26 cellular contexts compared by ENCODE assay signal in the genomic region with DNA sequence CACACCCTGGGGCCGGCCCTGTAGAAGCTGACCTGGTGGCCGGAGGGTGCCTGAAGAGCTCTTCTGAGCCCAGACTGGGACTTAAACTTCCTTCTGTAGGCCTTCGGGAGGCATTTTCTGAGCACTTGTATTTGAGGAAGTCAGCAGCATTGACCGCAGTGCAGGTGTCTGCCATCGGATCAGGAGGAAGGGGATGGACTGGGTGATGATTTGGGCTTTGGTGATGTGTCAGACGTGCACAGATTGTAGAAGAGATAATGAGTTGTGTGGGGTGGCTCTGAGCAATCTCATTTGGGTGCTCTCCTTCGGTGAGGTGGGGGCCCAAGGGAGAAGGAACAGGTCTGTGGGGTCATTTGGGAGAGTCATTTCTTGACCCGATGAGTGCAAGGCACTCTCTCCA.
A peak's percentile ranks its signal among the peaks of the same experiment; 100 is the strongest.
DNase-seq lines count a peak whose midpoint lies in the region; ATAC-seq and TF ChIP-seq lines count a peak whose summit lies in the region.
"Had no signal": no experiment of that assay in that cellular context is flagged by ENCODE, and none has a peak within 500 bp of the region (broad histone marks: within the 10 kb centered on the region; RNA-seq: fewer than 3 reads in every experiment).

No MANE protein-coding gene starts in this region.

- POLR2A ChIA-PET in activated B cell treated with CpG ODN at 0.5 μM for 24 hours (lab: Charles Lee): no interaction called here

- intact Hi-C loops in activated B cell treated with CpG ODN at 0.5 μM for 24 hours (cut with micrococcal nuclease): loop anchor here (5.0 kb wide), 1 partner anchor 36 kb away; no protein-coding TSS in a partner anchor

- H3K36me3 Mint-ChIP-seq in activated T-cell treated with anti-CD3 and anti-CD28 coated beads, Interleukin-2, amount 50 U/mL, for 24 hours (ENCODE audit: low read depth): peaks cover 27% of the 10 kb centered on the region
- H3K36me3 Mint-ChIP-seq in activated B cell treated with CpG ODN at 0.5 μM for 24 hours (ENCODE audit: low read depth) (peaks cover 25% of the 10 kb centered on the region), endothelial cell (ENCODE audit: low read depth, unreplicated experiment) (peaks cover 5% of the 10 kb centered on the region), progenitor cell of endocrine pancreas (ENCODE audit: insufficient read depth) (peaks cover 1% of the 10 kb centered on the region)

- no peaks in the 10 kb centered on the region for H3K9me3 Mint-ChIP-seq in activated T-cell treated with anti-CD3 and anti-CD28 coated beads, Interleukin-2, amount 50 U/mL, for 24 hours
- H3K9me3 Mint-ChIP-seq in activated B cell treated with CpG ODN at 0.5 μM for 24 hours: no peaks in the 10 kb centered on the region
- H3K9me3 Mint-ChIP-seq in endothelial cell (ENCODE audit: unreplicated experiment): no peaks in the 10 kb centered on the region
- no peaks in the 10 kb centered on the region for H3K9me3 Mint-ChIP-seq in progenitor cell of endocrine pancreas (ENCODE audit: low read depth)
- H3K9me3 Mint-ChIP-seq: activated CD4-positive, alpha-beta memory T cell treated with anti-CD3 and anti-CD28 coated beads for 36 hours had no signal

- ATAC-seq in activated B cell treated with CpG ODN at 0.5 μM for 24 hours (ENCODE audit: low read depth): peak; percentile 21
- ATAC-seq: A549, esophagus mucosa, left colon, psoas muscle, Right ventricle myocardium inferior had no signal

- no peaks in the 10 kb centered on the region for H3K27me3 Mint-ChIP-seq in activated T-cell treated with anti-CD3 and anti-CD28 coated beads, Interleukin-2, amount 50 U/mL, for 24 hours
- no peaks in the 10 kb centered on the region for H3K27me3 Mint-ChIP-seq in activated B cell treated with CpG ODN at 0.5 μM for 24 hours
- H3K27me3 Mint-ChIP-seq in endothelial cell (ENCODE audit: unreplicated experiment): peaks cover 10% of the 10 kb centered on the region
- no peaks in the 10 kb centered on the region for H3K27me3 Mint-ChIP-seq in progenitor cell of endocrine pancreas
- H3K27me3 Mint-ChIP-seq: activated CD4-positive, alpha-beta memory T cell treated with anti-CD3 and anti-CD28 coated beads for 36 hours had no signal

- TF ChIP-seq CTCF in activated B cell treated with CpG ODN at 0.5 μM for 24 hours (IDR thresholded peaks at IDR 0.05) (no peak), endothelial cell (IDR thresholded peaks at IDR 0.05; ENCODE audit: unreplicated experiment) (no peak), progenitor cell of endocrine pancreas (IDR thresholded peaks at IDR 0.05; ENCODE audit: unreplicated experiment) (no peak)

- CTCF ChIA-PET in activated B cell treated with CpG ODN at 0.5 μM for 24 hours (lab: Charles Lee): no interaction called here

- H3K4me1 Mint-ChIP-seq in activated T-cell treated with anti-CD3 and anti-CD28 coated beads, Interleukin-2, amount 50 U/mL, for 24 hours (ENCODE audit: low read depth): peaks cover 78% of the 10 kb centered on the region
- H3K4me1 Mint-ChIP-seq in activated B cell treated with CpG ODN at 0.5 μM for 24 hours: peaks cover 69% of the 10 kb centered on the region
- peaks cover 18% of the 10 kb centered on the region for H3K4me1 Mint-ChIP-seq in endothelial cell (ENCODE audit: unreplicated experiment)
- peaks cover 33% of the 10 kb centered on the region for H3K4me1 Mint-ChIP-seq in progenitor cell of endocrine pancreas (ENCODE audit: low read depth)

- no peak for DNase-seq in activated T-cell treated with anti-CD3 and anti-CD28 coated beads, Interleukin-2, amount 50 U/mL, for 24 hours
- no peak for DNase-seq in activated T-cell treated with anti-CD3 and anti-CD28 coated beads, Interleukin-2, amount 50 U/mL, for 1 hour
- DNase-seq in activated B cell treated with CpG ODN at 0.5 μM for 24 hours (no peak), endothelial cell (ENCODE audit: low spot score) (no peak), progenitor cell of endocrine pancreas (ENCODE audit: low spot score, unreplicated experiment) (no peak), NCI-H748 treated with DMSO at 0.1 percent for 48 hours (lab: John Stamatoyannopoulos, UW) (no peak), NCI-H2107 treated with DMSO at 0.1 percent for 48 hours (lab: John Stamatoyannopoulos, UW; ENCODE audit: unreplicated experiment) (no peak)
- DNase-seq in stimulated activated CD4-positive, alpha-beta T cell treated with anti-CD3 and anti-CD28 coated beads, Interleukin-2, amount 100 ng/mL, for 48 hours: no peak
- DNase-seq: activated CD4-positive, alpha-beta memory T cell treated with anti-CD3 and anti-CD28 coated beads for 36 hours; activated naive CD4-positive, alpha-beta T cell treated with Interleukin-2 at 50 U/mL for 16 hours; AML-193; COR-L47; foreskin melanocyte; GF-D8; left colon; NCI-H1694 treated with DMSO at 0.1 percent for 48 hours; NCI-H2171; NCI-H510A treated with DMSO at 0.1 percent for 48 hours; NK-92 treated with Interleukin-12 subunit alpha and Interleukin-12 subunit beta, amount 100 ng/mL, for 24 hours; PC-9; psoas muscle; T-helper 9 cell; tibial artery had no signal

- H3K4me3 Mint-ChIP-seq in activated T-cell treated with anti-CD3 and anti-CD28 coated beads, Interleukin-2, amount 50 U/mL, for 24 hours: no peak overlapping the region
- H3K4me3 Mint-ChIP-seq in activated B cell treated with CpG ODN at 0.5 μM for 24 hours: no peak overlapping the region
- peak overlapping the region; percentile 37 for H3K4me3 Mint-ChIP-seq in endothelial cell (ENCODE audit: unreplicated experiment)
- no peak overlapping the region for H3K4me3 Mint-ChIP-seq in progenitor cell of endocrine pancreas (ENCODE audit: low read depth)
- H3K4me3 Mint-ChIP-seq: activated CD4-positive, alpha-beta memory T cell treated with anti-CD3 and anti-CD28 coated beads for 36 hours had no signal

- H3K27ac Mint-ChIP-seq in activated T-cell treated with anti-CD3 and anti-CD28 coated beads, Interleukin-2, amount 50 U/mL, for 24 hours: peak overlapping the region; percentile 89
- peak overlapping the region; percentile 12 for H3K27ac Mint-ChIP-seq in activated B cell treated with CpG ODN at 0.5 μM for 24 hours
- no peak overlapping the region for H3K27ac Mint-ChIP-seq in endothelial cell (ENCODE audit: unreplicated experiment)
- H3K27ac Mint-ChIP-seq in progenitor cell of endocrine pancreas: peak overlapping the region; percentile 5
- H3K27ac Mint-ChIP-seq: activated CD4-positive, alpha-beta memory T cell treated with anti-CD3 and anti-CD28 coated beads for 36 hours had no signal
